16 cellular contexts compared by ENCODE assay signal in the genomic region with DNA sequence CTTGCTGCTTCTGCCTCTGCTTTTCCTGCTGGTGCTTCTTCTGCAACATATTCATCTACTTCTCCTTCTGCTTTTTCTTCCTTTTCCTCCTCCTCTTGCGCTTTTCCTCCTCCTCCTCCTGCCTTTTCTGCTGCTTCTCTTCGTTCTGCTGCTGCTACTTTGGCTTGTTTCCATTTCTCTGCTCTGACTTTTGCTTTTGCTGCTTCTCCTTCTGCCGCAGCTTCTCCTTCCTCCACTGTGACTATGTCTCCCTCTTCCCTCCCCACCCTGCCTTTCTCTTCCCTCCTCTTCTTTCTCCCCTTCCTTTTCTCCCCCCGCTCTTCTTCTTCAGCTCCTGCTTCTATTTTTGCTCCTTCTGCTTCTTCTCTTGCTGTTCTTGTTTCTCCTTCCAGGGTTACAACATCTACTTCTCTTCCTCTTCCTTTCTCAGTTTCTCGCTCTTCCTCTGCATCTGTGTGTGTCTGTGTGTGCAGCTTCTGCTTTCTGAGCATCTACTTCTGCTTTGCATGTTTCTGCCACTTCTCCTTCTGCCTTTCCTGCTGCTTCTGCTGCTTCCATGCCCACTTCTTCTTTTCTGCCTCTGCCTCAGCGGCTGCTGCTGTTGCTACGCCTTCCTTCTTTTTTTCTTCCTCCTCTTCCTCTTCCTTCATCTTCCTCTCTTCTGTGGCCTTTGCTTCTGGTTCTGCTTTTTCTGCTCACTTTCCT. TPM values are rescaled to one million over a fixed set of nuclear protein-coding genes. Genes with fewer than 3 reads are reported as not detected.
DNase-seq lines count a peak whose midpoint lies in the region; ATAC-seq and TF ChIP-seq lines count a peak whose summit lies in the region.
"Had no signal": no experiment of that assay in that cellular context is flagged by ENCODE, and none has a peak within 500 bp of the region (broad histone marks: within the 10 kb centered on the region; RNA-seq: fewer than 3 reads in every experiment).

No MANE protein-coding gene starts in this region.

- H3K9me3 ChIP-seq in OCI-LY3 (ENCODE audit: insufficient read depth, low read length): peaks cover 9% of the 10 kb centered on the region

- ATAC-seq in GM18867 (IDR thresholded peaks at IDR 0.05; ENCODE audit: unreplicated experiment): peak; percentile 71
- peak; percentile 55 for ATAC-seq in HG02973 (IDR thresholded peaks at IDR 0.05; ENCODE audit: unreplicated experiment)
- peak; percentile 86 for ATAC-seq in naive B cell (ENCODE audit: low read depth in 2 of 2)
- ATAC-seq in HG03378 (IDR thresholded peaks at IDR 0.05; ENCODE audit: unreplicated experiment): no peak
- ATAC-seq in HG03025 (IDR thresholded peaks at IDR 0.05; ENCODE audit: low FRiP score, unreplicated experiment): no peak
- ATAC-seq: activated CD8-positive, alpha-beta T cell treated with anti-CD3 and anti-CD28 coated beads for 36 hours; gastroesophageal sphincter; left cardiac atrium; SK-N-SH treated with all-trans-retinoic acid at 6 μM for 48 hours had no signal

- no peak overlapping the region for H3K27ac Mint-ChIP-seq in naive B cell
- no peak overlapping the region for H3K27ac Mint-ChIP-seq in activated naive CD4-positive, alpha-beta T cell treated with anti-CD3 and anti-CD28 coated beads, Interleukin-2, amount 10 ng/mL, durations not matched to agents 7 days and 5 days
- H3K27ac Mint-ChIP-seq: activated CD8-positive, alpha-beta T cell treated with anti-CD3 and anti-CD28 coated beads for 36 hours; activated naive CD8-positive, alpha-beta T cell treated with anti-CD3 and anti-CD28 coated beads, Interleukin-2, amount 10 ng/mL, durations not matched to agents 7 days and 5 days; dendritic cell treated with granulocyte-macrophage colony-stimulating factor and Interleukin-4, amounts not matched to agents 40 ng/mL and 50 ng/mL, for 4 days had no signal

- peak overlapping the region; percentile 52 for H3K4me3 ChIP-seq in OCI-LY3 (ENCODE audit: low read length)
- H3K4me3 ChIP-seq: gastroesophageal sphincter had no signal

- peaks cover 0 to 11% (median 2%) of the 10 kb centered on the region in 7 donors for H3K9me3 Mint-ChIP-seq in naive B cell
- no peaks in the 10 kb centered on the region for H3K9me3 Mint-ChIP-seq in activated naive CD4-positive, alpha-beta T cell treated with anti-CD3 and anti-CD28 coated beads, Interleukin-2, amount 10 ng/mL, durations not matched to agents 7 days and 5 days
- H3K9me3 Mint-ChIP-seq: dendritic cell treated with granulocyte-macrophage colony-stimulating factor and Interleukin-4, amounts not matched to agents 40 ng/mL and 50 ng/mL, for 4 days had no signal

- H3K79me2 ChIP-seq in OCI-LY3 (ENCODE audit: low read length): no peaks in the 10 kb centered on the region

- no peak for TF ChIP-seq CTCF in OCI-LY3 (IDR thresholded peaks at IDR 0.05; ENCODE audit: low read depth, low read length)

- H3K27ac ChIP-seq in OCI-LY3 (ENCODE audit: low read length): peak overlapping the region; percentile 80
- H3K27ac ChIP-seq: gastroesophageal sphincter had no signal

- H3K4me1 Mint-ChIP-seq in naive B cell: peaks cover 7 to 20% (median 14%) of the 10 kb centered on the region in 3 donors
- H3K4me1 Mint-ChIP-seq in activated naive CD4-positive, alpha-beta T cell treated with anti-CD3 and anti-CD28 coated beads, Interleukin-2, amount 10 ng/mL, durations not matched to agents 7 days and 5 days: no peaks in the 10 kb centered on the region
- H3K4me1 Mint-ChIP-seq: activated naive CD8-positive, alpha-beta T cell treated with anti-CD3 and anti-CD28 coated beads, Interleukin-2, amount 10 ng/mL, durations not matched to agents 7 days and 5 days had no signal

- no peaks in the 10 kb centered on the region for H4K20me1 ChIP-seq in OCI-LY3 (ENCODE audit: insufficient read depth, low read length)

- H3K27me3 ChIP-seq in OCI-LY3 (ENCODE audit: low read depth, low read length): peaks cover 29% of the 10 kb centered on the region

- peaks cover 3% of the 10 kb centered on the region for H3K36me3 ChIP-seq in OCI-LY3 (replicated peaks; ENCODE audit: low read depth, low read length)
- H3K36me3 ChIP-seq: gastroesophageal sphincter had no signal

- peaks cover 39% of the 10 kb centered on the region for H3K4me1 ChIP-seq in OCI-LY3 (ENCODE audit: low read length)

- H3K4me2 ChIP-seq in OCI-LY3 (ENCODE audit: low read length): peak overlapping the region; percentile 66

- no peaks in the 10 kb centered on the region for H3K36me3 Mint-ChIP-seq in naive B cell
- H3K36me3 Mint-ChIP-seq in activated naive CD4-positive, alpha-beta T cell treated with anti-CD3 and anti-CD28 coated beads, Interleukin-2, amount 10 ng/mL, durations not matched to agents 7 days and 5 days: no peaks in the 10 kb centered on the region
- H3K36me3 Mint-ChIP-seq: activated naive CD8-positive, alpha-beta T cell treated with anti-CD3 and anti-CD28 coated beads, Interleukin-2, amount 10 ng/mL, durations not matched to agents 7 days and 5 days had no signal

- H3K4me3 Mint-ChIP-seq in naive B cell: no peak overlapping the region
- H3K4me3 Mint-ChIP-seq in activated naive CD4-positive, alpha-beta T cell treated with anti-CD3 and anti-CD28 coated beads, Interleukin-2, amount 10 ng/mL, durations not matched to agents 7 days and 5 days: no peak overlapping the region
- H3K4me3 Mint-ChIP-seq: activated CD8-positive, alpha-beta T cell treated with anti-CD3 and anti-CD28 coated beads for 36 hours; activated naive CD8-positive, alpha-beta T cell treated with anti-CD3 and anti-CD28 coated beads, Interleukin-2, amount 10 ng/mL, durations not matched to agents 7 days and 5 days; dendritic cell treated with granulocyte-macrophage colony-stimulating factor and Interleukin-4, amounts not matched to agents 40 ng/mL and 50 ng/mL, for 4 days had no signal

- peak overlapping the region; percentile 32 for H3K9ac ChIP-seq in OCI-LY3 (ENCODE audit: low read length)

- H3K27me3 Mint-ChIP-seq in naive B cell: no peaks in the 10 kb centered on the region
- H3K27me3 Mint-ChIP-seq in activated naive CD4-positive, alpha-beta T cell treated with anti-CD3 and anti-CD28 coated beads, Interleukin-2, amount 10 ng/mL, durations not matched to agents 7 days and 5 days: peaks cover 32% of the 10 kb centered on the region

- H2AFZ ChIP-seq in OCI-LY3 (ENCODE audit: low read depth, low read length): no peak overlapping the region

- CTCF ChIA-PET in activated naive CD4-positive, alpha-beta T cell treated with anti-CD3 and anti-CD28 coated beads, Interleukin-2, amount 10 ng/mL, durations not matched to agents 7 days and 5 days (lab: Charles Lee): no interaction called here

- peak; percentile 91 for DNase-seq in naive B cell
- no peak for DNase-seq in activated naive CD4-positive, alpha-beta T cell treated with anti-CD3 and anti-CD28 coated beads, Interleukin-2, amount 10 ng/mL, durations not matched to agents 7 days and 5 days
- DNase-seq in T-helper 1 cell: no peak
- DNase-seq: activated CD8-positive, alpha-beta T cell treated with anti-CD3 and anti-CD28 coated beads for 36 hours; activated naive CD8-positive, alpha-beta T cell treated with anti-CD3 and anti-CD28 coated beads, Interleukin-2, amount 10 ng/mL, durations not matched to agents 7 days and 5 days; left cardiac atrium; NCI-H510A; nucleus accumbens had no signal

RNA-seq across cellular contexts. Expression of gene FAM43A, which starts 51.4 kb away (rescaled TPM):
- polyA plus RNA-seq in naive B cell (ENCODE audit: low read depth in 6 of 6): 10 to 100 TPM; 15.4 to 69.3 (median 35.4) TPM

Comparison
In these comparisons a context has a peak if more than half of its experiments do, and no peak if none do; other contexts are left out.
1. ATAC-seq: peak in GM18867 (single experiment), HG02973 (single experiment) and naive B cell (2 of 2); none in HG03378 (single experiment) and HG03025 (single experiment).